24 cellular contexts compared by ENCODE assay signal in the genomic region with DNA sequence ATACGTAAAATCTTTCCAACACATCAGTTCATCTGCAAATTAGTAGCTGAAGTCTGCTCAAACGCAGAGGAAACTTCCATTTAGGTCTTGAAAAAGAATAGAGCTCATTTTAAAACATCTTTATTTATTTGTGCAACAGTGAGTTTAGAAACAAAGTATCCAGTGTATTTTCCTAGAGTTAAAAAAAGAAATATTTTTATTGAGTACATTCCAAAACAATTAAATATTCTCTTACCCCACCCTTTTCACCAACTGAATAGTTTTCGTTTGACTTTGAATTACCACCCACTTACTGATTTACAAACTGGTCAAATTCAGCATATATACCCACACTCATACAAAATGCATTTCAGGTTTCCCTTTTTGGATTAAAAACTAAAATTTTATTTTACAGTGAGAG.
DNase-seq lines count a peak whose midpoint lies in the region; ATAC-seq and TF ChIP-seq lines count a peak whose summit lies in the region.
"Had no signal": no experiment of that assay in that cellular context is flagged by ENCODE, and none has a peak within 500 bp of the region (broad histone marks: within the 10 kb centered on the region; RNA-seq: fewer than 3 reads in every experiment).

No MANE protein-coding gene starts in this region.

- no peaks in the 10 kb centered on the region for H3K27me3 ChIP-seq in IMR-90 (ENCODE audit: control insufficient read depth, insufficient read depth, low read length)
- H3K27me3 ChIP-seq: BLaER1, cardiac muscle cell, esophagus squamous epithelium, sigmoid colon had no signal

- no peak overlapping the region for H2AK5ac ChIP-seq in IMR-90 (ENCODE audit: low read depth, low read length)

- POLR2A ChIA-PET in IMR-90 (lab: Charles Lee; ENCODE audit: unreplicated experiment) = interaction anchor here (0.7 kb wide), 1 partner anchor 105 kb away, joined by 3 read pairs; no protein-coding TSS in a partner anchor

- TF ChIP-seq CTCF in AG10803 (conservative IDR thresholded peaks at IDR 0.05; ENCODE audit: low read length) (no peak), IMR-90 (conservative IDR thresholded peaks at IDR 0.05; ENCODE audit: low read depth, low read length) (no peak)

- peaks cover 0 to 3% of the 10 kb centered on the region in 2 experiments; a peak in 1 of 4 replicates for H3K79me1 ChIP-seq in IMR-90 (ENCODE audit: low read depth in 1 of 2, low read length in 2 of 2)

- ATAC-seq in IMR-90 (ENCODE audit: low read depth) (peak; percentile 24; the same call in 1 of the 2 replicates), sciatic nerve (peak; percentile 58), GM21529 (IDR thresholded peaks at IDR 0.05; ENCODE audit: unreplicated experiment) (no peak)

- no peaks in the 10 kb centered on the region for H3K9me3 ChIP-seq in IMR-90 (ENCODE audit: control insufficient read depth, insufficient read depth, low read length)
- H3K9me3 ChIP-seq: BLaER1, esophagus squamous epithelium, sigmoid colon had no signal

- dilution Hi-C loops in IMR-90 (cut with HindIII; ENCODE audit: low sequenced_read_pairs, unreplicated experiment) = no loop called here

- WGBS in IMR-90 (ENCODE audit: extremely low coverage in 2 of 2, insufficient read length in 1 of 2), 2 experiments = no CpG with 5 or more reads among the region's 3 CpGs

- H3K4me3 ChIP-seq in AG10803 (ENCODE audit: low read length) = no peak overlapping the region
- no peak overlapping the region for H3K4me3 ChIP-seq in IMR-90 (ENCODE audit: insufficient read depth, low read depth, low read length)
- H3K4me3 ChIP-seq: BLaER1, cardiac muscle cell, esophagus squamous epithelium, lung, sigmoid colon had no signal

- no peak overlapping the region for H3K27ac ChIP-seq in IMR-90 (ENCODE audit: insufficient read depth, low read length)
- H3K27ac ChIP-seq: BLaER1, cardiac muscle cell, sigmoid colon had no signal

- TF ChIP-seq RAD21 in IMR-90 (IDR thresholded peaks at IDR 0.05; ENCODE audit: low read length) = no peak

- no peak overlapping the region for H3K23ac ChIP-seq in IMR-90 (ENCODE audit: low read depth, low read length)

- no peak overlapping the region for H2BK5ac ChIP-seq in IMR-90 (ENCODE audit: low read depth, low read length, poor library complexity, severe bottlenecking)

- no peak overlapping the region for H3K14ac ChIP-seq in IMR-90 (replicated peaks; ENCODE audit: low read depth, low read length)

- no peak overlapping the region for H4K8ac ChIP-seq in IMR-90 (ENCODE audit: low read depth in 2 of 2, low read length in 2 of 2)

- H3K9me1 ChIP-seq in IMR-90 (ENCODE audit: insufficient read depth, low read length) = no peaks in the 10 kb centered on the region

- intact Hi-C loops in IMR-90 (cut with micrococcal nuclease) = loop anchor here (5.0 to 10.0 kb wide), 3 partner anchors 105 to 772 kb away; a partner anchor contains a TSS
- intact Hi-C loops in sciatic nerve (cut with DNase I) = no loop called here

- no peak overlapping the region for H3K4ac ChIP-seq in IMR-90 (ENCODE audit: low read depth, low read length)

- no peaks in the 10 kb centered on the region for H4K20me1 ChIP-seq in IMR-90 (ENCODE audit: insufficient read depth, low read length)
- H4K20me1 ChIP-seq: BLaER1 had no signal

- H2BK120ac ChIP-seq in IMR-90 (ENCODE audit: low read depth, low read length) = no peak overlapping the region

- H3K4me2 ChIP-seq in IMR-90 (ENCODE audit: low read depth, low read length) = no peak overlapping the region
- H3K4me2 ChIP-seq: BLaER1 had no signal

- BruUV-seq in IMR-90 (replicated peaks; lab: Mats Ljungman, UMichigan) = no TSS peak

- in situ Hi-C loops in IMR-90 (cut with MboI; ENCODE audit: low sequenced_read_pairs) = no loop called here

- H2AFZ ChIP-seq in IMR-90 (replicated peaks; ENCODE audit: low read length, poor library complexity) = no peak overlapping the region

- no peak overlapping the region for H3K56ac ChIP-seq in IMR-90 (ENCODE audit: extremely low read depth, insufficient read depth, low read length)

- no peak for TF ChIP-seq POLR2A in IMR-90 (IDR thresholded peaks at IDR 0.05; ENCODE audit: low read depth, low read length)

- H2BK15ac ChIP-seq in IMR-90 (ENCODE audit: low read depth, low read length) = no peak overlapping the region

- CTCF ChIA-PET in IMR-90 (lab: Yijun Ruan, JAX) = interaction anchor here (0.6 to 1.4 kb wide), 2 partner anchors 29 to 126 kb away, joined by 3 to 8 read pairs; no protein-coding TSS in a partner anchor

- no peaks in the 10 kb centered on the region; the same call in 1 of the 2 replicates for H3K36me3 ChIP-seq in IMR-90 (ENCODE audit: control insufficient read depth, insufficient read depth, low read length)
- H3K36me3 ChIP-seq: BLaER1, cardiac muscle cell, esophagus squamous epithelium, sigmoid colon had no signal

- peak; percentile 11 for DNase-seq in AG10803 (ENCODE audit: low read depth)
- peak; percentile 4 for DNase-seq in IMR-90
- peak; percentile 7 for DNase-seq in fibroblast of gingiva (ENCODE audit: low read depth)
- DNase-seq in sciatic nerve (ENCODE audit: low spot score) = no peak
- DNase-seq in HCEC 1CT = no peak
- DNase-seq in NCI-H1417 treated with DMSO at 0.1 percent for 48 hours (lab: John Stamatoyannopoulos, UW) = no peak
- no peak for DNase-seq in KG1 (lab: John Stamatoyannopoulos, UW)
- DNase-seq: activated CD4-positive, alpha-beta T cell treated with anti-CD3 and anti-CD28 coated beads, Interleukin-2, amount 50 U/mL, for 48 hours; activated CD4-positive, CD25-positive, alpha-beta regulatory T cell; activated CD8-positive, alpha-beta memory T cell treated with anti-CD3 and anti-CD28 coated beads, Interleukin-2, amount 50 U/mL, for 4 hours; aorta; DMS79 treated with DMSO at 0.1 percent for 48 hours; esophagus squamous epithelium; NCI-H1436 treated with DMSO at 0.1 percent for 48 hours; NCI-H446; NCI-H82; sigmoid colon; stimulated activated CD4-positive, alpha-beta T cell treated with anti-CD3 and anti-CD28 coated beads, Interleukin-15, amount 100 ng/mL, for 24 hours; stimulated activated naive CD4-positive, alpha-beta T cell; T-helper 1 cell had no signal

- H2BK20ac ChIP-seq in IMR-90 (ENCODE audit: low read depth, low read length) = no peak overlapping the region

- H3K18ac ChIP-seq in IMR-90 (ENCODE audit: low read depth, low read length) = no peak overlapping the region

- H4K91ac ChIP-seq in IMR-90 (ENCODE audit: insufficient read depth, low read depth, low read length) = no peak overlapping the region

- H3K9ac ChIP-seq in IMR-90 (ENCODE audit: low read depth, low read length) = no peak overlapping the region
- H3K9ac ChIP-seq: BLaER1 had no signal

- H3K4me1 ChIP-seq in IMR-90 (ENCODE audit: control insufficient read depth, insufficient read depth, low read length) = peaks cover 2% of the 10 kb centered on the region; the same call in 1 of the 2 replicates
- H3K4me1 ChIP-seq: BLaER1 had no signal

- H2AK9ac ChIP-seq in IMR-90 (replicated peaks; ENCODE audit: low read depth, low read length, poor library complexity) = no peak overlapping the region

- no peak overlapping the region for H4K5ac ChIP-seq in IMR-90 (ENCODE audit: low read depth, low read length)

TF ChIP-seq in IMR-90, 13 proteins besides CTCF, POLR2A, EP300 and RAD21:
- TF ChIP-seq CEBPB (IDR thresholded peaks at IDR 0.05; ENCODE audit: low read depth, low read length) (no peak), RCOR1 (IDR thresholded peaks at IDR 0.05; ENCODE audit: insufficient replicate concordance, low read length) (no peak), RFX5 (IDR thresholded peaks at IDR 0.05; ENCODE audit: low read depth, low read length) (no peak), MAFK (IDR thresholded peaks at IDR 0.05; ENCODE audit: low read depth, low read length) (no peak), BHLHE40 (IDR thresholded peaks at IDR 0.05; ENCODE audit: low read depth, low read length) (no peak), MXI1 (IDR thresholded peaks at IDR 0.05; ENCODE audit: borderline replicate concordance, low read depth, low read length) (no peak)
- TF ChIP-seq, protein P1, sequence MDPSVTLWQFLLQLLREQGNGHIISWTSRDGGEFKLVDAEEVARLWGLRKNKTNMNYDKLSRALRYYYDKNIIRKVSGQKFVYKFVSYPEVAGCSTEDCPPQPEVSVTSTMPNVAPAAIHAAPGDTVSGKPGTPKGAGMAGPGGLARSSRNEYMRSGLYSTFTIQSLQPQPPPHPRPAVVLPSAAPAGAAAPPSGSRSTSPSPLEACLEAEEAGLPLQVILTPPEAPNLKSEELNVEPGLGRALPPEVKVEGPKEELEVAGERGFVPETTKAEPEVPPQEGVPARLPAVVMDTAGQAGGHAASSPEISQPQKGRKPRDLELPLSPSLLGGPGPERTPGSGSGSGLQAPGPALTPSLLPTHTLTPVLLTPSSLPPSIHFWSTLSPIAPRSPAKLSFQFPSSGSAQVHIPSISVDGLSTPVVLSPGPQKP (IDR thresholded peaks at IDR 0.05; ENCODE audit: borderline replicate concordance, low read depth, low read length) = no peak
TF ChIP-seq in IMR-90: peak in this region for 0.

Comparison
In these comparisons a context has a peak if more than half of its experiments do, and no peak if none do; other contexts are left out.
1. DNase-seq: peak in AG10803 (single experiment), IMR-90 (single experiment) and fibroblast of gingiva (single experiment); none in sciatic nerve (single experiment), HCEC 1CT (single experiment), NCI-H1417 treated with DMSO at 0.1 percent for 48 hours (single experiment) and KG1 (single experiment).